ENCODE assay signal across 24 cellular contexts in the genomic region with DNA sequence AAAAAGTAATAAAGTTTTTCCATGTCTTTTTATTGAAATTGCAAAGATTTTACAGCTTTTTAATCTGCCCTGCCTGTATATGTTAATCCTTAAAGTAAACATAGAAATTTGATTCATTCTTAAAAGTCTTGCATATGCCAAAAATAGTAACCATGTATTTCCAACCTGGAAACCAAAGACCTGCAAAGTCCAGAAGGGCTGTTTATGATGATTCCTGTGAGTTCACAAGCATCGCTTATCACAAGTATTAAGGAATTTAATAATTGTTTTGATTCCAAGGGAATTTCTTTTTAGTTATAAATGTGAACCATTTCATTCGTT.
"Had no signal": no experiment of that assay in that cellular context is flagged by ENCODE, and none has a peak within 500 bp of the region (broad histone marks: within the 10 kb centered on the region; RNA-seq: fewer than 3 reads in every experiment).

No MANE protein-coding gene starts in this region.

- H3K9me3 ChIP-seq: colonic mucosa, esophagus muscularis mucosa, gastroesophageal sphincter, heart left ventricle, left lung, mucosa of descending colon, neutrophil, pancreas, right lobe of liver, stomach, thyroid gland had no signal

- H3K36me3 ChIP-seq: colonic mucosa, esophagus muscularis mucosa, gastroesophageal sphincter, heart left ventricle, left lung, neutrophil, pancreas, right lobe of liver, stomach, thyroid gland had no signal

- ATAC-seq: gastroesophageal sphincter; heart left ventricle; left cardiac atrium; left lung; natural killer cell treated with Interleukin-12 subunit alpha and Interleukin-12 subunit beta and Interleukin-15 and Interleukin-18, amount 100 ng/mL, for 72 hours; pancreas; right lobe of liver had no signal

- H3K79me2 ChIP-seq: hepatocyte had no signal

- H3K27me3 ChIP-seq: colonic mucosa, esophagus muscularis mucosa, foreskin keratinocyte, gastroesophageal sphincter, heart left ventricle, hepatocyte, left lung, neutrophil, pancreas, right lobe of liver, stomach, thyroid gland had no signal

- H3K4me3 ChIP-seq: colonic mucosa, esophagus muscularis mucosa, gastroesophageal sphincter, heart left ventricle, hepatocyte, left lung, mucosa of descending colon, pancreas, right lobe of liver, stomach, thyroid gland had no signal

- H2AFZ ChIP-seq: hepatocyte had no signal

- H3K4me1 ChIP-seq: esophagus muscularis mucosa, gastroesophageal sphincter, heart left ventricle, left lung, pancreas, right lobe of liver, stomach, thyroid gland had no signal

- DNase-seq: effector CD8-positive, alpha-beta T cell; endodermal cell; heart left ventricle; left cardiac atrium; left lung; mesenchymal stem cell; pancreas; right lobe of liver; small intestine; stimulated activated CD4-positive, alpha-beta T cell treated with anti-CD3 and anti-CD28 coated beads, Interleukin-12 subunit alpha, Interleukin-12 subunit beta, amount 100 ng/mL, for 4 hours; stimulated activated CD4-positive, alpha-beta T cell treated with anti-CD3 and anti-CD28 coated beads, Interleukin-1b, Interleukin-23, amount 100 ng/mL, for 48 hours; stimulated activated CD4-positive, alpha-beta T cell treated with anti-CD3 and anti-CD28 coated beads, Interleukin-4, amount 100 ng/mL, for 1 hour; stimulated activated CD8-positive, alpha-beta memory T cell treated with anti-CD3 and anti-CD28 coated beads, Interleukin-4, amount 100 ng/mL, for 48 hours; stimulated activated naive CD4-positive, alpha-beta T cell treated with Interleukin-2 at 50 U/mL for 16 hours; stomach; thyroid gland had no signal

- H3K4me2 ChIP-seq: hepatocyte had no signal

- H3K27ac ChIP-seq: esophagus muscularis mucosa, foreskin keratinocyte, gastroesophageal sphincter, heart left ventricle, hepatocyte, left lung, neutrophil, pancreas, right lobe of liver, stomach, thyroid gland had no signal
